In genomic region chr16:9034056-9034455, GRCh38 we compare ENCODE assay signal across 10 cellular contexts.
"Had no signal": no experiment of that assay in that cellular context is flagged by ENCODE, and none has a peak within 500 bp of the region (broad histone marks: within the 10 kb centered on the region; RNA-seq: fewer than 3 reads in every experiment).

No MANE protein-coding gene starts in this region.

- H3K27ac ChIP-seq: RWPE1 had no signal

- H3K27me3 ChIP-seq: MG63 had no signal

- DNase-seq: KG1, NCI-H1092, NCI-H1105 treated with DMSO at 0.1 percent for 48 hours, NCI-H1417 treated with DMSO at 0.1 percent for 48 hours, NCI-H1694 treated with DMSO at 0.1 percent for 48 hours, NCI-H2227 treated with DMSO at 0.1 percent for 48 hours, NCI-H748 treated with DMSO at 0.1 percent for 48 hours had no signal

- H3K9me3 ChIP-seq: MG63 had no signal

- ATAC-seq: PC-3 had no signal

- H3K4me3 ChIP-seq: MG63 had no signal

- H3K36me3 ChIP-seq: MG63 had no signal
